ENCODE assay signal across 13 cellular contexts in genomic region chr13:78383899-78384298, GRCh38.
DNase-seq lines count a peak whose midpoint lies in the region; TF ChIP-seq lines count a peak whose summit lies in the region.
"Had no signal": no experiment of that assay in that cellular context is flagged by ENCODE, and none has a peak within 500 bp of the region (broad histone marks: within the 10 kb centered on the region; RNA-seq: fewer than 3 reads in every experiment).

No MANE protein-coding gene starts in this region.

- CTCF ChIA-PET in A673 (lab: Charles Lee): no interaction called here

- no peak for TF ChIP-seq POLR2A in prostate gland (IDR thresholded peaks at IDR 0.05)

- TF ChIP-seq CTCF in A673 (conservative IDR thresholded peaks at IDR 0.05; ENCODE audit: low read depth, low read length) (no peak), HL-60 (IDR thresholded peaks at IDR 0.05; ENCODE audit: insufficient read depth, low read length) (no peak), prostate gland (IDR thresholded peaks at IDR 0.05) (no peak)

- no peaks in the 10 kb centered on the region for H3K79me2 ChIP-seq in mesendoderm (ENCODE audit: control insufficient read depth, insufficient read depth, low read length)

- H3K4me2 ChIP-seq in BLaER1: peak overlapping the region; percentile 62
- no peak overlapping the region for H3K4me2 ChIP-seq in mesendoderm (ENCODE audit: low read length)
- H3K4me2 ChIP-seq: KMS-11 had no signal

- no peak overlapping the region for H4K5ac ChIP-seq in mesendoderm (ENCODE audit: low read length)

- H3K27ac ChIP-seq in A673 (ENCODE audit: low read depth, low read length, poor library complexity, severe bottlenecking): peak overlapping the region; percentile 68
- peak overlapping the region; percentile 68 for H3K27ac ChIP-seq in BLaER1
- H3K27ac ChIP-seq in HL-60 (replicated peaks): peak overlapping the region; percentile 15
- H3K27ac ChIP-seq in mesendoderm (ENCODE audit: low read depth, low read length): no peak overlapping the region
- no peak overlapping the region for H3K27ac ChIP-seq in prostate gland
- H3K27ac ChIP-seq: KMS-11 had no signal

- H3K27me3 ChIP-seq in A673 (replicated peaks; ENCODE audit: insufficient read depth, low read depth, low read length, poor library complexity) (no peaks in the 10 kb centered on the region), BLaER1 (no peaks in the 10 kb centered on the region), HL-60 (ENCODE audit: insufficient read depth, poor library complexity, severe bottlenecking) (no peaks in the 10 kb centered on the region), mesendoderm (ENCODE audit: insufficient read depth, low read length, poor library complexity) (no peaks in the 10 kb centered on the region), prostate gland (replicated peaks; ENCODE audit: insufficient read depth) (no peaks in the 10 kb centered on the region)

- no peak overlapping the region for H3K4me3 ChIP-seq in A673 (ENCODE audit: low read depth, low read length, poor library complexity, severe bottlenecking)
- no peak overlapping the region for H3K4me3 ChIP-seq in BLaER1
- H3K4me3 ChIP-seq in HL-60 (replicated peaks; ENCODE audit: insufficient read depth, low read length): no peak overlapping the region
- H3K4me3 ChIP-seq in mesendoderm (ENCODE audit: low read length): no peak overlapping the region
- H3K4me3 ChIP-seq in prostate gland: no peak overlapping the region

- POLR2A ChIA-PET in A673 (lab: Charles Lee; ENCODE audit: low non-redundant PET): no interaction called here

- no peak overlapping the region for H2BK5ac ChIP-seq in mesendoderm (ENCODE audit: low read length)

- H2AK5ac ChIP-seq in mesendoderm (ENCODE audit: low read length): no peak overlapping the region

- no peak overlapping the region for H3K56ac ChIP-seq in mesendoderm (ENCODE audit: low read length)

- H4K8ac ChIP-seq in mesendoderm (ENCODE audit: low read depth, low read length): no peak overlapping the region

- H3K9me3 ChIP-seq in A673 (ENCODE audit: low read depth, low read length, poor library complexity, severe bottlenecking) (no peaks in the 10 kb centered on the region), BLaER1 (no peaks in the 10 kb centered on the region), prostate gland (no peaks in the 10 kb centered on the region)

- H2BK15ac ChIP-seq in mesendoderm (replicated peaks; ENCODE audit: low read depth): no peak overlapping the region

- H3K23ac ChIP-seq in mesendoderm (ENCODE audit: low read length): no peak overlapping the region

- in situ Hi-C loops in G401 (cut with HindIII; ENCODE audit: low sequenced_read_pairs): no loop called here

- H3K4ac ChIP-seq in mesendoderm (ENCODE audit: low read depth, low read length): no peak overlapping the region

- no peak overlapping the region for H3K9ac ChIP-seq in BLaER1
- H3K9ac ChIP-seq in mesendoderm (ENCODE audit: low read length): no peak overlapping the region
- H3K9ac ChIP-seq: KMS-11 had no signal

- H4K20me1 ChIP-seq in BLaER1: no peaks in the 10 kb centered on the region

- H3K18ac ChIP-seq in mesendoderm (ENCODE audit: low read length): no peak overlapping the region

- peaks cover 33% of the 10 kb centered on the region for H3K4me1 ChIP-seq in A673 (ENCODE audit: insufficient read depth, low read length, poor library complexity, severe bottlenecking)
- peaks cover 26% of the 10 kb centered on the region for H3K4me1 ChIP-seq in BLaER1
- peaks cover 3% of the 10 kb centered on the region for H3K4me1 ChIP-seq in mesendoderm (ENCODE audit: control insufficient read depth, low read depth, low read length)
- no peaks in the 10 kb centered on the region for H3K4me1 ChIP-seq in prostate gland (replicated peaks)

- peak; percentile 56 for DNase-seq in A673 (ENCODE audit: low spot score)
- DNase-seq in HL-60 (ENCODE audit: low read depth in 1 of 2, low spot score in 1 of 2): no peak
- DNase-seq in mesendoderm: peak; percentile 7
- DNase-seq in prostate gland (ENCODE audit: low spot score): no peak
- DNase-seq in activated CD4-positive, alpha-beta T cell treated with anti-CD3 and anti-CD28 coated beads for 48 hours: no peak
- DNase-seq in G401 (ENCODE audit: low spot score): no peak
- DNase-seq: Calu3; CD8-positive, alpha-beta T cell; GDM1; GOT3; H9 had no signal

- H3K36me3 ChIP-seq in A673 (ENCODE audit: insufficient read depth, low read length, poor library complexity, severe bottlenecking) (no peaks in the 10 kb centered on the region), BLaER1 (no peaks in the 10 kb centered on the region), mesendoderm (ENCODE audit: control insufficient read depth, insufficient read depth, low read length) (no peaks in the 10 kb centered on the region), prostate gland (no peaks in the 10 kb centered on the region)

- BruUV-seq in A673 (replicated peaks; lab: Mats Ljungman, UMichigan): no TSS peak

- intact Hi-C loops in A673 (cut with micrococcal nuclease; ENCODE audit: unreplicated experiment) (loop anchor here (5.0 kb wide), 1 partner anchor 223 kb away; no protein-coding TSS in a partner anchor), prostate gland (cut with DNase I) (no loop called here)

- H3K79me1 ChIP-seq in mesendoderm (ENCODE audit: low read length): no peaks in the 10 kb centered on the region

- no peak overlapping the region for H2BK120ac ChIP-seq in mesendoderm (ENCODE audit: low read depth, low read length)

- no CpG with 5 or more reads among the region's 1 CpG for WGBS in mesendoderm (ENCODE audit: extremely low coverage, insufficient coverage, low lambda C conversion rate)
- 80% methylated on average over 1 of the region's 1 CpG for WGBS in prostate gland

Comparison
In these comparisons a context has a peak if more than half of its experiments do, and no peak if none do; other contexts are left out.
1. DNase-seq: peak in A673 (single experiment) and mesendoderm (single experiment); none in HL-60 (0 of 2), prostate gland (single experiment), activated CD4-positive, alpha-beta T cell treated with anti-CD3 and anti-CD28 coated beads for 48 hours (single experiment) and G401 (single experiment).
2. H3K27ac ChIP-seq: peak in A673 (single experiment), BLaER1 (single experiment) and HL-60 (single experiment); none in mesendoderm (single experiment) and prostate gland (0 of 2).